In the genomic region with DNA sequence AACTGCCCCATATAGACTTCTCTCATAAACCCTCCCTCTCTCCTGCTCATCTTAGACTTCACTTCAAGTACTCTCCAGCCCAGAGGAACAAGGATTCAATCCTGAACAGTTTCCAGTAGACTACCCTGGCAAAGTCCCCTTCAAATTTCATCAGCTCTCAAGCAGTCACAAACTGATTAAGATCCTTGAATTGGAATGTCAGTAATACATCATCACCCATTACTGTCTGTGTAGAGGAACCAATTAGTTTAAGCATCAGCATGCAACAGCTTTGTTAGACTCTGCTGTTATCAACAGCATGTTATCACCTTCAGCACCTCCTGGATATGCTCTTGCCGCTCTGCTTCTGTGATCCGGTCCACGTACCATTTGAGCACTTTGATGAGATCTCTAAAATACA, we compare ENCODE assay signal across 15 cellular contexts.
DNase-seq lines count a peak whose midpoint lies in the region; ATAC-seq, FAIRE-seq and TF ChIP-seq lines count a peak whose summit lies in the region.
"Had no signal": no experiment of that assay in that cellular context is flagged by ENCODE, and none has a peak within 500 bp of the region (broad histone marks: within the 10 kb centered on the region; RNA-seq: fewer than 3 reads in every experiment).

No MANE protein-coding gene starts in this region.

- CTCF ChIA-PET in K562 (lab: Yijun Ruan, JAX; ENCODE audit: low intra/inter-chr PET ratio), result interaction anchor here (0.5 kb wide), 1 partner anchor 61 kb away, joined by 4 read pairs; no protein-coding TSS in a partner anchor

- no peaks in the 10 kb centered on the region for H3K4me1 ChIP-seq in K562 (replicated peaks in 1 of 2; ENCODE audit: control insufficient read depth in 2 of 2, insufficient read depth in 2 of 2, low read length in 2 of 2)
- H3K4me1 ChIP-seq: Caco-2 had no signal

- DNase-seq in DMS79 treated with DMSO at 0.1 percent for 48 hours (lab: John Stamatoyannopoulos, UW), result peak; percentile 9
- no peak for DNase-seq in DMS79 (lab: John Stamatoyannopoulos, UW)
- DNase-seq in D721Med (ENCODE audit: insufficient read length, low spot score), result no peak
- DNase-seq in K562 (ENCODE audit: extremely low read depth in 1 of 4, low spot score in 3 of 4), result no peak
- peak; percentile 9 for DNase-seq in retina
- no peak for DNase-seq in KBM-7
- no peak for DNase-seq in activated naive CD4-positive, alpha-beta T cell treated with Interleukin-2 at 50 U/mL for 16 hours
- DNase-seq: Caco-2; CD8-positive, alpha-beta memory T cell; DMS53; HCEC 1CT; HFFc6 had no signal

- no peak for TF ChIP-seq POLR2A in K562 (conservative IDR thresholded peaks at IDR 0.05)

- H3K4me2 ChIP-seq in K562 (ENCODE audit: insufficient read depth, low read length), result no peak overlapping the region

- no peak for TF ChIP-seq RAD21 in K562 (CRISPR knock-in tag; conservative IDR thresholded peaks at IDR 0.05 in 1 of 2, IDR thresholded peaks at IDR 0.05 in 1 of 2)

- H3K36me3 ChIP-seq in K562 (ENCODE audit: control insufficient read depth, insufficient read depth, low read length), result no peaks in the 10 kb centered on the region

- BruUV-seq in K562 (replicated peaks; lab: Mats Ljungman, UMichigan), result no TSS peak

- no peak overlapping the region for H3K9ac ChIP-seq in K562 (ENCODE audit: insufficient read depth in 1 of 2, low read depth in 2 of 2, low read length in 2 of 2)

- no peaks in the 10 kb centered on the region for H3K9me3 ChIP-seq in K562 (replicated peaks; ENCODE audit: control insufficient read depth, insufficient read depth, low read depth, low read length)
- H3K9me3 ChIP-seq: Caco-2 had no signal

- intact Hi-C loops in K562 (cut with micrococcal nuclease), result loop anchor here (10.0 kb wide), 1 partner anchor 556 kb away; no protein-coding TSS in a partner anchor

- no peak overlapping the region for H3K27ac ChIP-seq in K562 (ENCODE audit: extremely low read depth, low read depth, low read length)
- H3K27ac ChIP-seq: 22Rv1 had no signal

- H3K9me1 ChIP-seq in K562 (ENCODE audit: control insufficient read depth, insufficient read depth, low read length), result no peaks in the 10 kb centered on the region

- WGBS in K562 (ENCODE audit: insufficient coverage, low coverage, missing lambda C conversion rate), result 0% methylated on average over 3 of the region's 3 CpGs

- H3K27me3 ChIP-seq in K562 (ENCODE audit: control insufficient read depth in 2 of 2, insufficient read depth in 2 of 2, low read length in 2 of 2), result no peaks in the 10 kb centered on the region; a peak in 1 of 5 replicates

- H3K79me2 ChIP-seq in K562 (ENCODE audit: control insufficient read depth, insufficient read depth, low read length), result no peaks in the 10 kb centered on the region

- no peak overlapping the region for H2AFZ ChIP-seq in K562 (ENCODE audit: low read depth, low read length)

- no peaks in the 10 kb centered on the region for H4K20me1 ChIP-seq in K562 (replicated peaks; ENCODE audit: control insufficient read depth, insufficient read depth, low read length)

- peak; percentile 29; the same call in 1 of the 3 replicates for ATAC-seq in K562

- in situ Hi-C loops in K562 (cut with MboI), result no loop called here
- in situ Hi-C loops in KBM-7 (cut with MboI; ENCODE audit: low pct_unique_long_range_greater_than_20kb, low sequenced_read_pairs), result loop anchor here (25.0 kb wide), 1 partner anchor 107 kb away; no protein-coding TSS in a partner anchor

- no peak overlapping the region for H3K4me3 ChIP-seq in K562

- TF ChIP-seq CTCF in D721Med (IDR thresholded peaks at IDR 0.05; ENCODE audit: insufficient read depth, missing control alignments), result no peak
- TF ChIP-seq CTCF in K562 (IDR thresholded peaks at IDR 0.05 in 2 of 3, conservative IDR thresholded peaks at IDR 0.05 in 1 of 3; ENCODE audit: insufficient read depth in 2 of 3, low read depth in 1 of 3, low read length in 3 of 3), result no peak

- FAIRE-seq in D721Med (lab: Jason Lieb, UNC) (peak; percentile 29), K562 (lab: Jason Lieb, UNC) (peak; percentile 15)
- FAIRE-seq: GM12892, GM19239 had no signal

- TF ChIP-seq EP300 in K562 (IDR thresholded peaks at IDR 0.05; ENCODE audit: low read length), result no peak

- POLR2A ChIA-PET in K562 (lab: Yijun Ruan, JAX), result no interaction called here

TF ChIP-seq in K562, 482 proteins besides CTCF, POLR2A, EP300 and RAD21:
- TF ChIP-seq CBFB (CRISPR knock-in tag; IDR thresholded peaks at IDR 0.05) (no peak), DPF2 (IDR thresholded peaks at IDR 0.05) (no peak), RAD51 (IDR thresholded peaks at IDR 0.05; ENCODE audit: borderline replicate concordance, low read depth) (no peak), SIN3B (IDR thresholded peaks at IDR 0.05; ENCODE audit: low read depth) (no peak)
- TF ChIP-seq, protein P1, sequence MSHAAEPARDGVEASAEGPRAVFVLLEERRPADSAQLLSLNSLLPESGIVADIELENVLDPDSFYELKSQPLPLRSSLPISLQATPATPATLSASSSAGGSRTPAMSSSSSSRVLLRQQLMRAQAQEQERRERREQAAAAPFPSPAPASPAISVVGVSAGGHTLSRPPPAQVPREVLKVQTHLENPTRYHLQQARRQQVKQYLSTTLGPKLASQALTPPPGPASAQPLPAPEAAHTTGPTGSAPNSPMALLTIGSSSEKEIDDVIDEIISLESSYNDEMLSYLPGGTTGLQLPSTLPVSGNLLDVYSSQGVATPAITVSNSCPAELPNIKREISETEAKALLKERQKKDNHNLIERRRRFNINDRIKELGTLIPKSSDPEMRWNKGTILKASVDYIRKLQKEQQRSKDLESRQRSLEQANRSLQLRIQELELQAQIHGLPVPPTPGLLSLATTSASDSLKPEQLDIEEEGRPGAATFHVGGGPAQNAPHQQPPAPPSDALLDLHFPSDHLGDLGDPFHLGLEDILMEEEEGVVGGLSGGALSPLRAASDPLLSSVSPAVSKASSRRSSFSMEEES (CRISPR knock-in tag; IDR thresholded peaks at IDR 0.05), result no peak
- TF ChIP-seq, protein P2, sequence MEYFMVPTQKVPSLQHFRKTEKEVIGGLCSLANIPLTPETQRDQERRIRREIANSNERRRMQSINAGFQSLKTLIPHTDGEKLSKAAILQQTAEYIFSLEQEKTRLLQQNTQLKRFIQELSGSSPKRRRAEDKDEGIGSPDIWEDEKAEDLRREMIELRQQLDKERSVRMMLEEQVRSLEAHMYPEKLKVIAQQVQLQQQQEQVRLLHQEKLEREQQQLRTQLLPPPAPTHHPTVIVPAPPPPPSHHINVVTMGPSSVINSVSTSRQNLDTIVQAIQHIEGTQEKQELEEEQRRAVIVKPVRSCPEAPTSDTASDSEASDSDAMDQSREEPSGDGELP (CRISPR knock-in tag; IDR thresholded peaks at IDR 0.05; ENCODE audit: borderline replicate concordance), result no peak

Comparison
In these comparisons a context has a peak if more than half of its experiments do, and no peak if none do; other contexts are left out.
1. DNase-seq: peak in DMS79 treated with DMSO at 0.1 percent for 48 hours (single experiment) and retina (single experiment); none in DMS79 (single experiment), D721Med (single experiment), K562 (0 of 4), KBM-7 (single experiment) and activated naive CD4-positive, alpha-beta T cell treated with Interleukin-2 at 50 U/mL for 16 hours (single experiment).